8 cellular contexts compared by ENCODE assay signal in genomic region chr16:88706965-88707871, GRCh38. TPM values are rescaled to one million over a fixed set of nuclear protein-coding genes. Genes with fewer than 3 reads are reported as not detected.
DNase-seq lines count a peak whose midpoint lies in the region; ATAC-seq and TF ChIP-seq lines count a peak whose summit lies in the region.

No MANE protein-coding gene starts in this region.

- H3K27ac Mint-ChIP-seq in chondrocyte (ENCODE audit: unreplicated experiment): peak overlapping the region; percentile 76
- H3K27ac Mint-ChIP-seq in naive B cell: peak overlapping the region; percentile 63 to 94 (median 73)

- H3K4me2 ChIP-seq in BLaER1 (peak overlapping the region; percentile 95), Karpas-422 (ENCODE audit: low read depth, low read length, poor library complexity, severe bottlenecking) (peak overlapping the region; percentile 98)

- peak overlapping the region; percentile 73 for H3K4me3 Mint-ChIP-seq in chondrocyte (ENCODE audit: unreplicated experiment)
- H3K4me3 Mint-ChIP-seq in naive B cell: peak overlapping the region; percentile 76 to 92 (median 84)

- peaks cover 24% of the 10 kb centered on the region for H3K79me2 ChIP-seq in Karpas-422 (ENCODE audit: low read length)

- H4K20me1 ChIP-seq in BLaER1: peaks cover 94% of the 10 kb centered on the region
- peaks cover 21% of the 10 kb centered on the region; the same call in 1 of the 2 replicates for H4K20me1 ChIP-seq in Karpas-422 (ENCODE audit: insufficient read depth, low read depth, low read length)

- peak overlapping the region; percentile 98 for H3K4me3 ChIP-seq in BLaER1
- peak overlapping the region; percentile 84 for H3K4me3 ChIP-seq in Karpas-422 (ENCODE audit: low read length)

- no peaks in the 10 kb centered on the region for H3K9me2 ChIP-seq in Karpas-422 (replicated peaks; ENCODE audit: insufficient read depth, low read length)

- no peak for TF ChIP-seq CTCF in chondrocyte (IDR thresholded peaks at IDR 0.05)

- no peak for ATAC-seq in naive B cell (ENCODE audit: low read depth in 2 of 2)

- H3K36me3 ChIP-seq in BLaER1 (peaks cover 40% of the 10 kb centered on the region; the same call in 1 of the 2 replicates), Karpas-422 (ENCODE audit: insufficient read depth, low read length) (no peaks in the 10 kb centered on the region)

- H3K27me3 ChIP-seq in BLaER1: peaks cover 26% of the 10 kb centered on the region
- no peaks in the 10 kb centered on the region for H3K27me3 ChIP-seq in Karpas-422 (ENCODE audit: low read length)

- H3K9ac ChIP-seq in BLaER1: peak overlapping the region; percentile 80
- peak overlapping the region; percentile 83 for H3K9ac ChIP-seq in Karpas-422 (ENCODE audit: low read length)

- H3K9me3 Mint-ChIP-seq in chondrocyte (ENCODE audit: low read depth) (no peaks in the 10 kb centered on the region), naive B cell (no peaks in the 10 kb centered on the region)

- peaks cover 36% of the 10 kb centered on the region for H3K4me1 Mint-ChIP-seq in chondrocyte (ENCODE audit: low read depth)
- H3K4me1 Mint-ChIP-seq in naive B cell: peaks cover 37 to 59% (median 45%) of the 10 kb centered on the region in 3 donors

- DNase-seq in Karpas-422 (peak; percentile 55), chondrocyte (ENCODE audit: low spot score) (no peak), naive B cell (no peak), G401 (ENCODE audit: low spot score) (no peak), H4 (ENCODE audit: low spot score) (no peak), EL (no peak)
- DNase-seq in stimulated activated CD4-positive, alpha-beta T cell treated with anti-CD3 and anti-CD28 coated beads, Interleukin-1b, Interleukin-23, amount 100 ng/mL, for 48 hours: no peak

- in situ Hi-C loops in G401 (cut with HindIII; ENCODE audit: low sequenced_read_pairs): no loop called here

- H3K27ac ChIP-seq in BLaER1 (peak overlapping the region; percentile 83), Karpas-422 (ENCODE audit: low read length) (no peak overlapping the region)

- H3K9me3 ChIP-seq in BLaER1: no peaks in the 10 kb centered on the region
- H3K9me3 ChIP-seq in Karpas-422 (ENCODE audit: low read length): no peaks in the 10 kb centered on the region

- H2AFZ ChIP-seq in Karpas-422 (ENCODE audit: low read length): no peak overlapping the region; the same call in 1 of the 2 replicates

- H3K27me3 Mint-ChIP-seq in chondrocyte (ENCODE audit: low read depth) (no peaks in the 10 kb centered on the region), naive B cell (no peaks in the 10 kb centered on the region)

- H3K4me1 ChIP-seq in BLaER1 (peaks cover 69% of the 10 kb centered on the region), Karpas-422 (ENCODE audit: low read length) (peaks cover 29% of the 10 kb centered on the region)

- H3K36me3 Mint-ChIP-seq in chondrocyte (ENCODE audit: low read depth) (no peaks in the 10 kb centered on the region), naive B cell (no peaks in the 10 kb centered on the region)

RNA-seq across cellular contexts. Expression of gene CTU2, which starts 0.9 kb away (rescaled TPM):
- total RNA-seq in Karpas-422 (2014; rRNA removed; shearing (Covaris generic); ENCODE audit: low replicate concordance): 11.3 and 23.8 TPM in 2 replicates
- total RNA-seq in chondrocyte: 20.7 to 37.1 TPM (median 24.1 TPM) in 3 replicates
- polyA plus RNA-seq in naive B cell (ENCODE audit: low read depth in 6 of 6): 10 to 100 TPM in 5 of 6 donors, 1 to 10 TPM in 1; 9.8 to 16.8 (median 13.1) TPM
- total RNA-seq in G401 (2014; rRNA removed; shearing (Covaris generic)): 14.7 and 21.8 TPM in 2 replicates
- 12.2 and 12.6 TPM in 2 replicates for total RNA-seq in H4 (2014; rRNA removed; shearing (Covaris generic))

RNA-seq across cellular contexts. Expression of gene RNF166, which starts 1.0 kb away (rescaled TPM):
- 16.9 and 27.1 TPM in 2 replicates for total RNA-seq in Karpas-422 (2014; rRNA removed; shearing (Covaris generic); ENCODE audit: low replicate concordance)
- 12.8 to 15.5 TPM (median 14.3 TPM) in 3 replicates for total RNA-seq in chondrocyte
- 10 to 100 TPM; 28.0 to 42.5 (median 33.0) TPM for polyA plus RNA-seq in naive B cell (ENCODE audit: low read depth in 6 of 6)
- 22.3 and 31.3 TPM in 2 replicates for total RNA-seq in G401 (2014; rRNA removed; shearing (Covaris generic))
- total RNA-seq in H4 (2014; rRNA removed; shearing (Covaris generic)): 16.0 and 30.4 TPM in 2 replicates

RNA-seq across cellular contexts. Expression of gene SNAI3, which starts 20.9 kb away (rescaled TPM):
- 1.3 and 1.4 TPM in 2 replicates for total RNA-seq in Karpas-422 (2014; rRNA removed; shearing (Covaris generic); ENCODE audit: low replicate concordance)
- not detected in 3 replicates for total RNA-seq in chondrocyte
- polyA plus RNA-seq in naive B cell (ENCODE audit: low read depth in 6 of 6): 1 to 10 TPM; 1.4 to 9.0 (median 5.9) TPM
- total RNA-seq in G401 (2014; rRNA removed; shearing (Covaris generic)): 0.18 and 0.88 TPM in 2 replicates
- 0.27 and 0.62 TPM in 2 replicates for total RNA-seq in H4 (2014; rRNA removed; shearing (Covaris generic))

RNA-seq across cellular contexts. Expression of gene MVD, which starts 44.3 kb away (rescaled TPM):
- 35.0 and 82.2 TPM in 2 replicates for total RNA-seq in Karpas-422 (2014; rRNA removed; shearing (Covaris generic); ENCODE audit: low replicate concordance)
- total RNA-seq in chondrocyte: 38.3 to 40.0 TPM (median 38.8 TPM) in 3 replicates
- 10 to 100 TPM in 5 of 6 donors, 1 to 10 TPM in 1; 9.7 to 36.1 (median 18.2) TPM for polyA plus RNA-seq in naive B cell (ENCODE audit: low read depth in 6 of 6)
- 48.9 and 63.5 TPM in 2 replicates for total RNA-seq in G401 (2014; rRNA removed; shearing (Covaris generic))
- total RNA-seq in H4 (2014; rRNA removed; shearing (Covaris generic)): 28.1 and 41.5 TPM in 2 replicates

RNA-seq across cellular contexts. Expression of gene CYBA, which starts 56.4 kb away (rescaled TPM):
- 395 and 1,207 TPM in 2 replicates for total RNA-seq in Karpas-422 (2014; rRNA removed; shearing (Covaris generic); ENCODE audit: low replicate concordance)
- total RNA-seq in chondrocyte: 13.4 to 55.1 TPM (median 51.7 TPM) in 3 replicates
- 1,000 to 10,000 TPM; 1,408 to 2,468 (median 1,616) TPM for polyA plus RNA-seq in naive B cell (ENCODE audit: low read depth in 6 of 6)
- total RNA-seq in G401 (2014; rRNA removed; shearing (Covaris generic)): 299 and 403 TPM in 2 replicates
- not detected in 2 replicates for total RNA-seq in H4 (2014; rRNA removed; shearing (Covaris generic))
